In the genomic region with DNA sequence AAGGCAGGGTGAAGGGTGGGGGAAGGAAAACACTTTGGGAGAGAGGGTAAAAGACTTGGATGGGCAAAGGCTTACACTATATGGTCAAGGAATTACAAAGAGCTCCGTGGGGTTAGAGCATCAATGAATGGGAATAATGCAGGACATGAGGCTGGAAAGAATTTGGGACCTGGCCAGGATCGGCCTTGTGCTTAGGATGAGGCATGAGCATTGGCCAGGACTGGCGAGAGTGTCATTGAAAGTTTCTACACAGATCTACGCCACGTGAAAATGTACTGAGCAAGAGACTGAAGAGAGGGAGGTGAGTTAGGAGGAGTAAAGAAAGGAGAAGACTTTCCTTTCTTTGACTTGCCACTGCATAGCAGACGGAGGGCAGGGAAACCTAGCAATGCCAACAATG, we compare ENCODE assay signal across 2 cellular contexts.
TF ChIP-seq lines count a peak whose summit lies in the region.

No MANE protein-coding gene starts in this region.

TF ChIP-seq in GM23338, 12 proteins besides CTCF, POLR2A, EP300 and RAD21 (continued from another document):
- TF ChIP-seq, protein P1, sequence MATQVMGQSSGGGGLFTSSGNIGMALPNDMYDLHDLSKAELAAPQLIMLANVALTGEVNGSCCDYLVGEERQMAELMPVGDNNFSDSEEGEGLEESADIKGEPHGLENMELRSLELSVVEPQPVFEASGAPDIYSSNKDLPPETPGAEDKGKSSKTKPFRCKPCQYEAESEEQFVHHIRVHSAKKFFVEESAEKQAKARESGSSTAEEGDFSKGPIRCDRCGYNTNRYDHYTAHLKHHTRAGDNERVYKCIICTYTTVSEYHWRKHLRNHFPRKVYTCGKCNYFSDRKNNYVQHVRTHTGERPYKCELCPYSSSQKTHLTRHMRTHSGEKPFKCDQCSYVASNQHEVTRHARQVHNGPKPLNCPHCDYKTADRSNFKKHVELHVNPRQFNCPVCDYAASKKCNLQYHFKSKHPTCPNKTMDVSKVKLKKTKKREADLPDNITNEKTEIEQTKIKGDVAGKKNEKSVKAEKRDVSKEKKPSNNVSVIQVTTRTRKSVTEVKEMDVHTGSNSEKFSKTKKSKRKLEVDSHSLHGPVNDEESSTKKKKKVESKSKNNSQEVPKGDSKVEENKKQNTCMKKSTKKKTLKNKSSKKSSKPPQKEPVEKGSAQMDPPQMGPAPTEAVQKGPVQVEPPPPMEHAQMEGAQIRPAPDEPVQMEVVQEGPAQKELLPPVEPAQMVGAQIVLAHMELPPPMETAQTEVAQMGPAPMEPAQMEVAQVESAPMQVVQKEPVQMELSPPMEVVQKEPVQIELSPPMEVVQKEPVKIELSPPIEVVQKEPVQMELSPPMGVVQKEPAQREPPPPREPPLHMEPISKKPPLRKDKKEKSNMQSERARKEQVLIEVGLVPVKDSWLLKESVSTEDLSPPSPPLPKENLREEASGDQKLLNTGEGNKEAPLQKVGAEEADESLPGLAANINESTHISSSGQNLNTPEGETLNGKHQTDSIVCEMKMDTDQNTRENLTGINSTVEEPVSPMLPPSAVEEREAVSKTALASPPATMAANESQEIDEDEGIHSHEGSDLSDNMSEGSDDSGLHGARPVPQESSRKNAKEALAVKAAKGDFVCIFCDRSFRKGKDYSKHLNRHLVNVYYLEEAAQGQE (IDR thresholded peaks at IDR 0.05; ENCODE audit: unreplicated experiment), result no peak
- TF ChIP-seq, protein P2, sequence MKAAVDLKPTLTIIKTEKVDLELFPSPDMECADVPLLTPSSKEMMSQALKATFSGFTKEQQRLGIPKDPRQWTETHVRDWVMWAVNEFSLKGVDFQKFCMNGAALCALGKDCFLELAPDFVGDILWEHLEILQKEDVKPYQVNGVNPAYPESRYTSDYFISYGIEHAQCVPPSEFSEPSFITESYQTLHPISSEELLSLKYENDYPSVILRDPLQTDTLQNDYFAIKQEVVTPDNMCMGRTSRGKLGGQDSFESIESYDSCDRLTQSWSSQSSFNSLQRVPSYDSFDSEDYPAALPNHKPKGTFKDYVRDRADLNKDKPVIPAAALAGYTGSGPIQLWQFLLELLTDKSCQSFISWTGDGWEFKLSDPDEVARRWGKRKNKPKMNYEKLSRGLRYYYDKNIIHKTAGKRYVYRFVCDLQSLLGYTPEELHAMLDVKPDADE (IDR thresholded peaks at IDR 0.05), result no peak
- TF ChIP-seq ZNF331 (CRISPR knock-in tag; IDR thresholded peaks at IDR 0.05; ENCODE audit: low read depth) (no peak), CREB1 (CRISPR knock-in tag; IDR thresholded peaks at IDR 0.05; ENCODE audit: low read depth) (no peak), POLR2AphosphoS5 (IDR thresholded peaks at IDR 0.05; ENCODE audit: low read depth) (no peak), STAT1 (IDR thresholded peaks at IDR 0.05; ENCODE audit: unreplicated experiment) (no peak), NANOG (IDR thresholded peaks at IDR 0.05; ENCODE audit: borderline replicate concordance) (no peak)
- TF ChIP-seq, protein P3, sequence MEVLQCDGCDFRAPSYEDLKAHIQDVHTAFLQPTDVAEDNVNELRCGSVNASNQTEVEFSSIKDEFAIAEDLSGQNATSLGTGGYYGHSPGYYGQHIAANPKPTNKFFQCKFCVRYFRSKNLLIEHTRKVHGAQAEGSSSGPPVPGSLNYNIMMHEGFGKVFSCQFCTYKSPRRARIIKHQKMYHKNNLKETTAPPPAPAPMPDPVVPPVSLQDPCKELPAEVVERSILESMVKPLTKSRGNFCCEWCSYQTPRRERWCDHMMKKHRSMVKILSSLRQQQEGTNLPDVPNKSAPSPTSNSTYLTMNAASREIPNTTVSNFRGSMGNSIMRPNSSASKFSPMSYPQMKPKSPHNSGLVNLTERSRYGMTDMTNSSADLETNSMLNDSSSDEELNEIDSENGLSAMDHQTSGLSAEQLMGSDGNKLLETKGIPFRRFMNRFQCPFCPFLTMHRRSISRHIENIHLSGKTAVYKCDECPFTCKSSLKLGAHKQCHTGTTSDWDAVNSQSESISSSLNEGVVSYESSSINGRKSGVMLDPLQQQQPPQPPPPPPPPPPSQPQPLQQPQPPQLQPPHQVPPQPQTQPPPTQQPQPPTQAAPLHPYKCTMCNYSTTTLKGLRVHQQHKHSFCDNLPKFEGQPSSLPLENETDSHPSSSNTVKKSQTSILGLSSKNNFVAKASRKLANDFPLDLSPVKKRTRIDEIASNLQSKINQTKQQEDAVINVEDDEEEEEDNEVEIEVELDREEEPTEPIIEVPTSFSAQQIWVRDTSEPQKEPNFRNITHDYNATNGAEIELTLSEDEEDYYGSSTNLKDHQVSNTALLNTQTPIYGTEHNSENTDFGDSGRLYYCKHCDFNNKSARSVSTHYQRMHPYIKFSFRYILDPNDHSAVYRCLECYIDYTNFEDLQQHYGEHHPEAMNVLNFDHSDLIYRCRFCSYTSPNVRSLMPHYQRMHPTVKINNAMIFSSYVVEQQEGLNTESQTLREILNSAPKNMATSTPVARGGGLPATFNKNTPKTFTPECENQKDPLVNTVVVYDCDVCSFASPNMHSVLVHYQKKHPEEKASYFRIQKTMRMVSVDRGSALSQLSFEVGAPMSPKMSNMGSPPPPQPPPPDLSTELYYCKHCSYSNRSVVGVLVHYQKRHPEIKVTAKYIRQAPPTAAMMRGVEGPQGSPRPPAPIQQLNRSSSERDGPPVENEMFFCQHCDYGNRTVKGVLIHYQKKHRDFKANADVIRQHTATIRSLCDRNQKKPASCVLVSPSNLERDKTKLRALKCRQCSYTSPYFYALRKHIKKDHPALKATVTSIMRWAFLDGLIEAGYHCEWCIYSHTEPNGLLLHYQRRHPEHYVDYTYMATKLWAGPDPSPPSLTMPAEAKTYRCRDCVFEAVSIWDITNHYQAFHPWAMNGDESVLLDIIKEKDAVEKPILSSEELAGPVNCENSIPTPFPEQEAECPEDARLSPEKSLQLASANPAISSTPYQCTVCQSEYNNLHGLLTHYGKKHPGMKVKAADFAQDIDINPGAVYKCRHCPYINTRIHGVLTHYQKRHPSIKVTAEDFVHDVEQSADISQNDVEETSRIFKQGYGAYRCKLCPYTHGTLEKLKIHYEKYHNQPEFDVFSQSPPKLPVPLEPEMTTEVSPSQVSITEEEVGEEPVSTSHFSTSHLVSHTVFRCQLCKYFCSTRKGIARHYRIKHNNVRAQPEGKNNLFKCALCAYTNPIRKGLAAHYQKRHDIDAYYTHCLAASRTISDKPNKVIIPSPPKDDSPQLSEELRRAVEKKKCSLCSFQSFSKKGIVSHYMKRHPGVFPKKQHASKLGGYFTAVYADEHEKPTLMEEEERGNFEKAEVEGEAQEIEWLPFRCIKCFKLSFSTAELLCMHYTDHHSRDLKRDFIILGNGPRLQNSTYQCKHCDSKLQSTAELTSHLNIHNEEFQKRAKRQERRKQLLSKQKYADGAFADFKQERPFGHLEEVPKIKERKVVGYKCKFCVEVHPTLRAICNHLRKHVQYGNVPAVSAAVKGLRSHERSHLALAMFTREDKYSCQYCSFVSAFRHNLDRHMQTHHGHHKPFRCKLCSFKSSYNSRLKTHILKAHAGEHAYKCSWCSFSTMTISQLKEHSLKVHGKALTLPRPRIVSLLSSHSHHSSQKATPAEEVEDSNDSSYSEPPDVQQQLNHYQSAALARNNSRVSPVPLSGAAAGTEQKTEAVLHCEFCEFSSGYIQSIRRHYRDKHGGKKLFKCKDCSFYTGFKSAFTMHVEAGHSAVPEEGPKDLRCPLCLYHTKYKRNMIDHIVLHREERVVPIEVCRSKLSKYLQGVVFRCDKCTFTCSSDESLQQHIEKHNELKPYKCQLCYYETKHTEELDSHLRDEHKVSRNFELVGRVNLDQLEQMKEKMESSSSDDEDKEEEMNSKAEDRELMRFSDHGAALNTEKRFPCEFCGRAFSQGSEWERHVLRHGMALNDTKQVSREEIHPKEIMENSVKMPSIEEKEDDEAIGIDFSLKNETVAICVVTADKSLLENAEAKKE (CRISPR knock-in tag; IDR thresholded peaks at IDR 0.05), result no peak

TF ChIP-seq in IMR-90, 13 proteins besides CTCF, POLR2A, EP300 and RAD21 (continued from another document):
- TF ChIP-seq, protein P4, sequence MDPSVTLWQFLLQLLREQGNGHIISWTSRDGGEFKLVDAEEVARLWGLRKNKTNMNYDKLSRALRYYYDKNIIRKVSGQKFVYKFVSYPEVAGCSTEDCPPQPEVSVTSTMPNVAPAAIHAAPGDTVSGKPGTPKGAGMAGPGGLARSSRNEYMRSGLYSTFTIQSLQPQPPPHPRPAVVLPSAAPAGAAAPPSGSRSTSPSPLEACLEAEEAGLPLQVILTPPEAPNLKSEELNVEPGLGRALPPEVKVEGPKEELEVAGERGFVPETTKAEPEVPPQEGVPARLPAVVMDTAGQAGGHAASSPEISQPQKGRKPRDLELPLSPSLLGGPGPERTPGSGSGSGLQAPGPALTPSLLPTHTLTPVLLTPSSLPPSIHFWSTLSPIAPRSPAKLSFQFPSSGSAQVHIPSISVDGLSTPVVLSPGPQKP (IDR thresholded peaks at IDR 0.05; ENCODE audit: borderline replicate concordance, low read depth, low read length), result no peak
- TF ChIP-seq NFE2L2 (IDR thresholded peaks at IDR 0.05; ENCODE audit: low read depth, low read length), result no peak
- TF ChIP-seq MAFK (IDR thresholded peaks at IDR 0.05; ENCODE audit: low read depth, low read length), result no peak
